8 cellular contexts compared by ENCODE assay signal in the genomic region with DNA sequence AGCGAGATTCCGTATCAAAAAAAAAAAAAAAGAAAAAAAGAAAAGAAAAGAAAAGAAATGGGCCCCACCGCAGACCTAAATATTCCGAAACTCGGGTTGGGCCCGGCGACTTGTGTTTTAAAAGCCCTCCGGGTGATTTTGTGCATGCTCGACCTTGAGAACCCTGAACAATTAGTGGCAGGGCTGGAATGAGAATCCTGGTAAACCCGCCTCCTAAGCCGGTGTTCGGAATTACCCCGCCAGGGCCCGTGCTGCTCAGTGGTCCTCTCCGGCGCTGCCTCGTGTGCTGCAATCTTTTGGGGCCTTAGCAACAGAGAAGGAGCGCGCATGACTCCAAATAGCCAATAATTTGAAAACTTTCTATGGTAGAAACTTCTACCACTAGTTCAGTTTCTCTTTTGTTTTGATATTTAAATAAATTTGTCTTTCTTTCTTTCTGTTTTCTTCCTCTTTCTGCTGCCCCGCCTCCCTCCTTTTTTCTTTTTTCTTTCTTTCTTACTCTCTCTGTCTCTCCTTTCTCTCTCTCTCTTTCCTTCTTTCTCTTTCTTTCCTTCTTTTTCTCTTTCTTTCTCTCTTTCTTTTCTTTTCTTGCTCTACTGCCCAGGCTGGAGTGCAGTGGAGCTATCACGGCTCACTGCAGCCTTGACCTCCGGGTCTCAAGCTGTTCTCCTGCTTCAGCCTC. TPM values are rescaled to one million over a fixed set of nuclear protein-coding genes. Genes with fewer than 3 reads are reported as not detected.
DNase-seq lines count a peak whose midpoint lies in the region; ATAC-seq and TF ChIP-seq lines count a peak whose summit lies in the region.

No MANE protein-coding gene starts in this region.

- no peaks in the 10 kb centered on the region for H3K9me3 ChIP-seq in MG63

- no peak for TF ChIP-seq CTCF in GM12875 (IDR thresholded peaks at IDR 0.05; ENCODE audit: borderline replicate concordance, insufficient read depth, low read depth, low read length)

- intact Hi-C loops in left ventricle myocardium superior (cut with micrococcal nuclease) = no loop called here

- H3K36me3 ChIP-seq in MG63 = no peaks in the 10 kb centered on the region

- peak overlapping the region; percentile 90 for H3K4me3 Mint-ChIP-seq in activated CD8-positive, alpha-beta memory T cell treated with anti-CD3 and anti-CD28 coated beads, Interleukin-2, amount 10 ng/mL, durations not matched to agents 7 days and 5 days

- no peaks in the 10 kb centered on the region for H3K27me3 ChIP-seq in MG63

- ATAC-seq in HG02571 (IDR thresholded peaks at IDR 0.05; ENCODE audit: unreplicated experiment) = peak; percentile 29
- ATAC-seq in activated CD8-positive, alpha-beta memory T cell treated with anti-CD3 and anti-CD28 coated beads, Interleukin-2, amount 10 ng/mL, durations not matched to agents 7 days and 5 days = no peak
- peak; percentile 24 for ATAC-seq in left ventricle myocardium superior
- no peak for ATAC-seq in stimulated activated naive CD8-positive, alpha-beta T cell treated with anti-CD3 and anti-CD28 coated beads, Interleukin-15, Interleukin-2, amounts not matched to agents 100 U/mL and 50 U/mL, for 24 hours

- CTCF ChIA-PET in activated CD8-positive, alpha-beta memory T cell treated with anti-CD3 and anti-CD28 coated beads, Interleukin-2, amount 10 ng/mL, durations not matched to agents 7 days and 5 days (lab: Charles Lee) = interaction anchor here (0.9 to 3.0 kb wide), 5 partner anchors 18 to 42 kb away, joined by 3 to 12 read pairs (median 5); no protein-coding TSS in a partner anchor

- H3K4me3 ChIP-seq in GM12875 (ENCODE audit: low read depth, low read length) (peak overlapping the region; percentile 78), MG63 (no peak overlapping the region)

- peaks cover 67% of the 10 kb centered on the region for H3K4me1 Mint-ChIP-seq in activated CD8-positive, alpha-beta memory T cell treated with anti-CD3 and anti-CD28 coated beads, Interleukin-2, amount 10 ng/mL, durations not matched to agents 7 days and 5 days

- no peaks in the 10 kb centered on the region for H3K27me3 Mint-ChIP-seq in activated CD8-positive, alpha-beta memory T cell treated with anti-CD3 and anti-CD28 coated beads, Interleukin-2, amount 10 ng/mL, durations not matched to agents 7 days and 5 days

- peak overlapping the region; percentile 84 for H3K27ac Mint-ChIP-seq in activated CD8-positive, alpha-beta memory T cell treated with anti-CD3 and anti-CD28 coated beads, Interleukin-2, amount 10 ng/mL, durations not matched to agents 7 days and 5 days

- no peaks in the 10 kb centered on the region for H3K9me3 Mint-ChIP-seq in activated CD8-positive, alpha-beta memory T cell treated with anti-CD3 and anti-CD28 coated beads, Interleukin-2, amount 10 ng/mL, durations not matched to agents 7 days and 5 days (ENCODE audit: low read depth)

- peaks cover 3% of the 10 kb centered on the region for H3K36me3 Mint-ChIP-seq in activated CD8-positive, alpha-beta memory T cell treated with anti-CD3 and anti-CD28 coated beads, Interleukin-2, amount 10 ng/mL, durations not matched to agents 7 days and 5 days

- DNase-seq in activated CD8-positive, alpha-beta memory T cell treated with anti-CD3 and anti-CD28 coated beads, Interleukin-2, amount 10 ng/mL, durations not matched to agents 7 days and 5 days = peak; percentile 61
- no peak for DNase-seq in left ventricle myocardium superior
- peak; percentile 44 for DNase-seq in stimulated activated naive CD8-positive, alpha-beta T cell treated with anti-CD3 and anti-CD28 coated beads, Interleukin-15, Interleukin-2, amounts not matched to agents 100 U/mL and 50 U/mL, for 24 hours
- DNase-seq in GOT3 (lab: John Stamatoyannopoulos, UW) = no peak
- no peak for DNase-seq in MG63
- no peak for DNase-seq in globus pallidus (ENCODE audit: low spot score)

RNA-seq across cellular contexts. Expression of gene GALNT6, which starts 1.5 kb away (rescaled TPM):
- total RNA-seq in activated CD8-positive, alpha-beta memory T cell treated with anti-CD3 and anti-CD28 coated beads, Interleukin-2, amount 10 ng/mL, durations not matched to agents 7 days and 5 days = 10 to 100 TPM; 43.9 to 47.9 TPM
- 0.77 TPM for total RNA-seq in left ventricle myocardium superior
- total RNA-seq in MG63 (2014; rRNA removed; shearing (Covaris generic); ENCODE audit: low replicate concordance) = not detected in 2 replicates

RNA-seq across cellular contexts. Expression of gene SLC4A8, which starts 31.9 kb away (rescaled TPM):
- total RNA-seq in activated CD8-positive, alpha-beta memory T cell treated with anti-CD3 and anti-CD28 coated beads, Interleukin-2, amount 10 ng/mL, durations not matched to agents 7 days and 5 days = 1 to 10 TPM; 9.1 to 9.2 TPM
- 0.32 TPM for total RNA-seq in left ventricle myocardium superior
- 0.89 and 0.96 TPM in 2 replicates for total RNA-seq in MG63 (2014; rRNA removed; shearing (Covaris generic); ENCODE audit: low replicate concordance)

RNA-seq across cellular contexts. Expression of gene CELA1, which starts 46.2 kb away (rescaled TPM):
- total RNA-seq in activated CD8-positive, alpha-beta memory T cell treated with anti-CD3 and anti-CD28 coated beads, Interleukin-2, amount 10 ng/mL, durations not matched to agents 7 days and 5 days = not detected
- not detected for total RNA-seq in left ventricle myocardium superior
- not detected in 2 replicates for total RNA-seq in MG63 (2014; rRNA removed; shearing (Covaris generic); ENCODE audit: low replicate concordance)

Comparison
In these comparisons a context has a peak if more than half of its experiments do, and no peak if none do; other contexts are left out.
1. ATAC-seq: peak in HG02571 (single experiment) and left ventricle myocardium superior (single experiment); none in activated CD8-positive, alpha-beta memory T cell treated with anti-CD3 and anti-CD28 coated beads, Interleukin-2, amount 10 ng/mL, durations not matched to agents 7 days and 5 days (single experiment) and stimulated activated naive CD8-positive, alpha-beta T cell treated with anti-CD3 and anti-CD28 coated beads, Interleukin-15, Interleukin-2, amounts not matched to agents 100 U/mL and 50 U/mL, for 24 hours (single experiment).
2. DNase-seq: peak in activated CD8-positive, alpha-beta memory T cell treated with anti-CD3 and anti-CD28 coated beads, Interleukin-2, amount 10 ng/mL, durations not matched to agents 7 days and 5 days (single experiment) and stimulated activated naive CD8-positive, alpha-beta T cell treated with anti-CD3 and anti-CD28 coated beads, Interleukin-15, Interleukin-2, amounts not matched to agents 100 U/mL and 50 U/mL, for 24 hours (single experiment); none in left ventricle myocardium superior (single experiment), GOT3 (single experiment), MG63 (single experiment) and globus pallidus (single experiment).
3. RNA of gene GALNT6, which starts 1.5 kb away (total RNA-seq): 43.9 to 47.9 TPM in activated CD8-positive, alpha-beta memory T cell treated with anti-CD3 and anti-CD28 coated beads, Interleukin-2, amount 10 ng/mL, durations not matched to agents 7 days and 5 days; 0.77 TPM in left ventricle myocardium superior (single experiment) and not detected in MG63; every median in the first group is over 10 times any median in the second.